17 cellular contexts compared by ENCODE assay signal in genomic region chr7:158992759-158993158, GRCh38.
DNase-seq lines count a peak whose midpoint lies in the region; ATAC-seq and TF ChIP-seq lines count a peak whose summit lies in the region.
"Had no signal": no experiment of that assay in that cellular context is flagged by ENCODE, and none has a peak within 500 bp of the region (broad histone marks: within the 10 kb centered on the region; RNA-seq: fewer than 3 reads in every experiment).

No MANE protein-coding gene starts in this region.

- H3K27ac ChIP-seq in left lung (no peak overlapping the region), upper lobe of right lung (no peak overlapping the region)
- H3K27ac ChIP-seq: PC-9 had no signal

- H3K36me3 ChIP-seq in left lung (no peaks in the 10 kb centered on the region), upper lobe of right lung (no peaks in the 10 kb centered on the region)

- H3K27me3 Mint-ChIP-seq in activated naive CD4-positive, alpha-beta T cell treated with anti-CD3 and anti-CD28 coated beads, Interleukin-2, amount 50 U/mL, for 24 hours = peaks cover 33% of the 10 kb centered on the region
- H3K27me3 Mint-ChIP-seq in activated naive CD4-positive, alpha-beta T cell treated with anti-CD3 and anti-CD28 coated beads, Interleukin-2, amount 10 ng/mL, durations not matched to agents 7 days and 5 days = peaks cover 66% of the 10 kb centered on the region
- H3K27me3 Mint-ChIP-seq in WTC11 (ENCODE audit: low read depth) = peaks cover 71% of the 10 kb centered on the region
- peaks cover 56% of the 10 kb centered on the region for H3K27me3 Mint-ChIP-seq in activated T-cell treated with anti-CD3 and anti-CD28 coated beads, Interleukin-2, amount 50 U/mL, for 72 hours (ENCODE audit: low read depth)

- TF ChIP-seq CTCF in WTC11 (IDR thresholded peaks at IDR 0.05) = no peak
- no peak for TF ChIP-seq CTCF in left lung (IDR thresholded peaks at IDR 0.05)
- TF ChIP-seq CTCF in upper lobe of right lung (IDR thresholded peaks at IDR 0.05) = no peak

- H3K4me3 Mint-ChIP-seq in activated naive CD4-positive, alpha-beta T cell treated with anti-CD3 and anti-CD28 coated beads, Interleukin-2, amount 50 U/mL, for 24 hours = peak overlapping the region; percentile 23
- no peak overlapping the region for H3K4me3 Mint-ChIP-seq in activated naive CD4-positive, alpha-beta T cell treated with anti-CD3 and anti-CD28 coated beads, Interleukin-2, amount 10 ng/mL, durations not matched to agents 7 days and 5 days
- peak overlapping the region; percentile 49 for H3K4me3 Mint-ChIP-seq in WTC11
- peak overlapping the region in 1 of 2 donors; percentile 51 for H3K4me3 Mint-ChIP-seq in activated T-cell treated with anti-CD3 and anti-CD28 coated beads, Interleukin-2, amount 50 U/mL, for 72 hours

- H3K27me3 ChIP-seq in left lung (peaks cover 6 to 88% of the 10 kb centered on the region in 2 donors), upper lobe of right lung (peaks cover 28% of the 10 kb centered on the region)

- CTCF ChIA-PET in activated naive CD4-positive, alpha-beta T cell treated with anti-CD3 and anti-CD28 coated beads, Interleukin-2, amount 10 ng/mL, durations not matched to agents 7 days and 5 days (lab: Charles Lee) = interaction anchor here (1.8 kb wide), 1 partner anchor 16 kb away, joined by 7 read pairs; no protein-coding TSS in a partner anchor
- CTCF ChIA-PET in WTC11 (lab: Charles Lee) = interaction anchor here (0.5 to 2.7 kb wide), 5 partner anchors 8 to 260 kb away, joined by 3 to 31 read pairs (median 4); no protein-coding TSS in a partner anchor

- H3K9me3 Mint-ChIP-seq in activated naive CD4-positive, alpha-beta T cell treated with anti-CD3 and anti-CD28 coated beads, Interleukin-2, amount 50 U/mL, for 24 hours = peaks cover 6% of the 10 kb centered on the region
- H3K9me3 Mint-ChIP-seq in activated naive CD4-positive, alpha-beta T cell treated with anti-CD3 and anti-CD28 coated beads, Interleukin-2, amount 10 ng/mL, durations not matched to agents 7 days and 5 days = peaks cover 7% of the 10 kb centered on the region
- peaks cover 12% of the 10 kb centered on the region for H3K9me3 Mint-ChIP-seq in WTC11
- H3K9me3 Mint-ChIP-seq in activated T-cell treated with anti-CD3 and anti-CD28 coated beads, Interleukin-2, amount 50 U/mL, for 72 hours = peaks cover 4% of the 10 kb centered on the region in 2 donors

- no peak overlapping the region for H3K4me3 ChIP-seq in left lung
- no peak overlapping the region for H3K4me3 ChIP-seq in upper lobe of right lung
- H3K4me3 ChIP-seq: PC-9 had no signal

- H3K36me3 Mint-ChIP-seq in activated naive CD4-positive, alpha-beta T cell treated with anti-CD3 and anti-CD28 coated beads, Interleukin-2, amount 50 U/mL, for 24 hours = no peaks in the 10 kb centered on the region
- H3K36me3 Mint-ChIP-seq in activated naive CD4-positive, alpha-beta T cell treated with anti-CD3 and anti-CD28 coated beads, Interleukin-2, amount 10 ng/mL, durations not matched to agents 7 days and 5 days = no peaks in the 10 kb centered on the region
- no peaks in the 10 kb centered on the region; the same call in 1 of the 2 replicates for H3K36me3 Mint-ChIP-seq in WTC11
- peaks cover 0 to 10% of the 10 kb centered on the region in 2 donors for H3K36me3 Mint-ChIP-seq in activated T-cell treated with anti-CD3 and anti-CD28 coated beads, Interleukin-2, amount 50 U/mL, for 72 hours (ENCODE audit: insufficient read depth in 2 of 2)

- no peak overlapping the region for H3K27ac Mint-ChIP-seq in activated naive CD4-positive, alpha-beta T cell treated with anti-CD3 and anti-CD28 coated beads, Interleukin-2, amount 50 U/mL, for 24 hours
- no peak overlapping the region for H3K27ac Mint-ChIP-seq in activated naive CD4-positive, alpha-beta T cell treated with anti-CD3 and anti-CD28 coated beads, Interleukin-2, amount 10 ng/mL, durations not matched to agents 7 days and 5 days
- no peak overlapping the region for H3K27ac Mint-ChIP-seq in WTC11
- H3K27ac Mint-ChIP-seq in activated T-cell treated with anti-CD3 and anti-CD28 coated beads, Interleukin-2, amount 50 U/mL, for 72 hours = no peak overlapping the region

- intact Hi-C loops in left lung (cut with DNase I) = no loop called here
- intact Hi-C loops in upper lobe of right lung (cut with DNase I) = no loop called here

- no peak; the same call in 1 of the 2 replicates for ATAC-seq in WTC11
- ATAC-seq in left lung = peak; percentile 13
- ATAC-seq in upper lobe of right lung = peak; percentile 20
- no peak for ATAC-seq in GM19023 (IDR thresholded peaks at IDR 0.05; ENCODE audit: unreplicated experiment)
- ATAC-seq in HG02763 (IDR thresholded peaks at IDR 0.05; ENCODE audit: unreplicated experiment) = no peak
- ATAC-seq in activated T-cell treated with anti-CD3 and anti-CD28 coated beads, Interleukin-2, amount 50 U/mL, for 72 hours (replicated peaks in 1 of 2) = no peak

- peaks cover 0 to 2% of the 10 kb centered on the region in 2 donors for H3K9me3 ChIP-seq in left lung
- no peaks in the 10 kb centered on the region for H3K9me3 ChIP-seq in upper lobe of right lung

- H3K4me1 Mint-ChIP-seq in activated naive CD4-positive, alpha-beta T cell treated with anti-CD3 and anti-CD28 coated beads, Interleukin-2, amount 50 U/mL, for 24 hours = peaks cover 15% of the 10 kb centered on the region
- peaks cover 9% of the 10 kb centered on the region for H3K4me1 Mint-ChIP-seq in activated naive CD4-positive, alpha-beta T cell treated with anti-CD3 and anti-CD28 coated beads, Interleukin-2, amount 10 ng/mL, durations not matched to agents 7 days and 5 days
- peaks cover 6% of the 10 kb centered on the region; the same call in 1 of the 2 replicates for H3K4me1 Mint-ChIP-seq in WTC11
- H3K4me1 Mint-ChIP-seq in activated T-cell treated with anti-CD3 and anti-CD28 coated beads, Interleukin-2, amount 50 U/mL, for 72 hours (ENCODE audit: low read depth) = peaks cover 9% of the 10 kb centered on the region

- no peaks in the 10 kb centered on the region for H3K4me1 ChIP-seq in left lung
- H3K4me1 ChIP-seq in upper lobe of right lung = no peaks in the 10 kb centered on the region

- DNase-seq in activated naive CD4-positive, alpha-beta T cell treated with anti-CD3 and anti-CD28 coated beads, Interleukin-2, amount 10 ng/mL, durations not matched to agents 7 days and 5 days = no peak
- DNase-seq in WTC11 (ENCODE audit: low spot score) (no peak), left lung (peak in 1 of 2 donors; percentile 72), upper lobe of right lung (peak; percentile 56)
- no peak for DNase-seq in activated T-cell treated with anti-CD3 and anti-CD28 coated beads, Interleukin-2, amount 50 U/mL, for 72 hours
- DNase-seq: AML-193, DMS53, GOT3, IMR-90, MV-4-11, NCI-H1436 treated with DMSO at 0.1 percent for 48 hours, NCI-H2081, NCI-H526 treated with DMSO at 0.1 percent for 48 hours, PC-9 had no signal

- POLR2A ChIA-PET in WTC11 (lab: Charles Lee) = interaction anchor here (0.6 to 0.7 kb wide), 2 partner anchors 199 to 369 kb away, joined by 3 read pairs; no protein-coding TSS in a partner anchor

TF ChIP-seq in WTC11, 78 proteins besides CTCF, POLR2A, EP300 and RAD21:
- TF ChIP-seq IRF2 (CRISPR knock-in tag; IDR thresholded peaks at IDR 0.05; ENCODE audit: borderline replicate concordance, low read depth) (no peak), ELF4 (CRISPR knock-in tag; IDR thresholded peaks at IDR 0.05; ENCODE audit: low read depth) (no peak)

Comparison
In these comparisons a context has a peak if more than half of its experiments do, and no peak if none do; other contexts are left out.
1. ATAC-seq: peak in left lung (single experiment) and upper lobe of right lung (single experiment); none in WTC11 (single experiment), GM19023 (single experiment), HG02763 (single experiment) and activated T-cell treated with anti-CD3 and anti-CD28 coated beads, Interleukin-2, amount 50 U/mL, for 72 hours (0 of 2).